Comparison of ENCODE assay signal across 1 cellular context in the genomic region with DNA sequence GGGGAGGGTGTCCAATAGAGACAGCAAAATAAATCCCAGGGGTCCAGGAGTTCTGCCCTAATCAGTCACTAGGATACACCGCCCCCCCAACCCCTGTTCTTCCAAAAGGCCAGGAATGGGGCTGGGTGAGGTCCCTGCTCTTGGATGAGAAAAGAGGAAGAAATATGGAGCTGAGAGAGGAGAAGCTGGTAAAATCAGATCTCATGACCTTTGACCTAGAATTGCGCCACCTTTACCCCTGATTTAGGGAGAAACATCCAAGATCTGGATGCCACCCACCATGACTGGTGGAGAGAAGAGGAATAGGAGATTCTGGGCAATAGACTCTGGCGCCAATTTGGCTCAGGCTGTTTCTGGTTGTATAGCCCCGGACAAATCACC.
TF ChIP-seq lines count a peak whose summit lies in the region.

No MANE protein-coding gene starts in this region.

TF ChIP-seq in GM23338, 12 proteins besides CTCF, POLR2A, EP300 and RAD21:
- TF ChIP-seq, protein P1, sequence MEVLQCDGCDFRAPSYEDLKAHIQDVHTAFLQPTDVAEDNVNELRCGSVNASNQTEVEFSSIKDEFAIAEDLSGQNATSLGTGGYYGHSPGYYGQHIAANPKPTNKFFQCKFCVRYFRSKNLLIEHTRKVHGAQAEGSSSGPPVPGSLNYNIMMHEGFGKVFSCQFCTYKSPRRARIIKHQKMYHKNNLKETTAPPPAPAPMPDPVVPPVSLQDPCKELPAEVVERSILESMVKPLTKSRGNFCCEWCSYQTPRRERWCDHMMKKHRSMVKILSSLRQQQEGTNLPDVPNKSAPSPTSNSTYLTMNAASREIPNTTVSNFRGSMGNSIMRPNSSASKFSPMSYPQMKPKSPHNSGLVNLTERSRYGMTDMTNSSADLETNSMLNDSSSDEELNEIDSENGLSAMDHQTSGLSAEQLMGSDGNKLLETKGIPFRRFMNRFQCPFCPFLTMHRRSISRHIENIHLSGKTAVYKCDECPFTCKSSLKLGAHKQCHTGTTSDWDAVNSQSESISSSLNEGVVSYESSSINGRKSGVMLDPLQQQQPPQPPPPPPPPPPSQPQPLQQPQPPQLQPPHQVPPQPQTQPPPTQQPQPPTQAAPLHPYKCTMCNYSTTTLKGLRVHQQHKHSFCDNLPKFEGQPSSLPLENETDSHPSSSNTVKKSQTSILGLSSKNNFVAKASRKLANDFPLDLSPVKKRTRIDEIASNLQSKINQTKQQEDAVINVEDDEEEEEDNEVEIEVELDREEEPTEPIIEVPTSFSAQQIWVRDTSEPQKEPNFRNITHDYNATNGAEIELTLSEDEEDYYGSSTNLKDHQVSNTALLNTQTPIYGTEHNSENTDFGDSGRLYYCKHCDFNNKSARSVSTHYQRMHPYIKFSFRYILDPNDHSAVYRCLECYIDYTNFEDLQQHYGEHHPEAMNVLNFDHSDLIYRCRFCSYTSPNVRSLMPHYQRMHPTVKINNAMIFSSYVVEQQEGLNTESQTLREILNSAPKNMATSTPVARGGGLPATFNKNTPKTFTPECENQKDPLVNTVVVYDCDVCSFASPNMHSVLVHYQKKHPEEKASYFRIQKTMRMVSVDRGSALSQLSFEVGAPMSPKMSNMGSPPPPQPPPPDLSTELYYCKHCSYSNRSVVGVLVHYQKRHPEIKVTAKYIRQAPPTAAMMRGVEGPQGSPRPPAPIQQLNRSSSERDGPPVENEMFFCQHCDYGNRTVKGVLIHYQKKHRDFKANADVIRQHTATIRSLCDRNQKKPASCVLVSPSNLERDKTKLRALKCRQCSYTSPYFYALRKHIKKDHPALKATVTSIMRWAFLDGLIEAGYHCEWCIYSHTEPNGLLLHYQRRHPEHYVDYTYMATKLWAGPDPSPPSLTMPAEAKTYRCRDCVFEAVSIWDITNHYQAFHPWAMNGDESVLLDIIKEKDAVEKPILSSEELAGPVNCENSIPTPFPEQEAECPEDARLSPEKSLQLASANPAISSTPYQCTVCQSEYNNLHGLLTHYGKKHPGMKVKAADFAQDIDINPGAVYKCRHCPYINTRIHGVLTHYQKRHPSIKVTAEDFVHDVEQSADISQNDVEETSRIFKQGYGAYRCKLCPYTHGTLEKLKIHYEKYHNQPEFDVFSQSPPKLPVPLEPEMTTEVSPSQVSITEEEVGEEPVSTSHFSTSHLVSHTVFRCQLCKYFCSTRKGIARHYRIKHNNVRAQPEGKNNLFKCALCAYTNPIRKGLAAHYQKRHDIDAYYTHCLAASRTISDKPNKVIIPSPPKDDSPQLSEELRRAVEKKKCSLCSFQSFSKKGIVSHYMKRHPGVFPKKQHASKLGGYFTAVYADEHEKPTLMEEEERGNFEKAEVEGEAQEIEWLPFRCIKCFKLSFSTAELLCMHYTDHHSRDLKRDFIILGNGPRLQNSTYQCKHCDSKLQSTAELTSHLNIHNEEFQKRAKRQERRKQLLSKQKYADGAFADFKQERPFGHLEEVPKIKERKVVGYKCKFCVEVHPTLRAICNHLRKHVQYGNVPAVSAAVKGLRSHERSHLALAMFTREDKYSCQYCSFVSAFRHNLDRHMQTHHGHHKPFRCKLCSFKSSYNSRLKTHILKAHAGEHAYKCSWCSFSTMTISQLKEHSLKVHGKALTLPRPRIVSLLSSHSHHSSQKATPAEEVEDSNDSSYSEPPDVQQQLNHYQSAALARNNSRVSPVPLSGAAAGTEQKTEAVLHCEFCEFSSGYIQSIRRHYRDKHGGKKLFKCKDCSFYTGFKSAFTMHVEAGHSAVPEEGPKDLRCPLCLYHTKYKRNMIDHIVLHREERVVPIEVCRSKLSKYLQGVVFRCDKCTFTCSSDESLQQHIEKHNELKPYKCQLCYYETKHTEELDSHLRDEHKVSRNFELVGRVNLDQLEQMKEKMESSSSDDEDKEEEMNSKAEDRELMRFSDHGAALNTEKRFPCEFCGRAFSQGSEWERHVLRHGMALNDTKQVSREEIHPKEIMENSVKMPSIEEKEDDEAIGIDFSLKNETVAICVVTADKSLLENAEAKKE (CRISPR knock-in tag; IDR thresholded peaks at IDR 0.05): no peak
- TF ChIP-seq POLR2AphosphoS5 (IDR thresholded peaks at IDR 0.05; ENCODE audit: low read depth): no peak; the same call in 1 of the 2 replicates
- no peak for TF ChIP-seq ZNF331 (CRISPR knock-in tag; IDR thresholded peaks at IDR 0.05; ENCODE audit: low read depth)
- TF ChIP-seq, protein P2, sequence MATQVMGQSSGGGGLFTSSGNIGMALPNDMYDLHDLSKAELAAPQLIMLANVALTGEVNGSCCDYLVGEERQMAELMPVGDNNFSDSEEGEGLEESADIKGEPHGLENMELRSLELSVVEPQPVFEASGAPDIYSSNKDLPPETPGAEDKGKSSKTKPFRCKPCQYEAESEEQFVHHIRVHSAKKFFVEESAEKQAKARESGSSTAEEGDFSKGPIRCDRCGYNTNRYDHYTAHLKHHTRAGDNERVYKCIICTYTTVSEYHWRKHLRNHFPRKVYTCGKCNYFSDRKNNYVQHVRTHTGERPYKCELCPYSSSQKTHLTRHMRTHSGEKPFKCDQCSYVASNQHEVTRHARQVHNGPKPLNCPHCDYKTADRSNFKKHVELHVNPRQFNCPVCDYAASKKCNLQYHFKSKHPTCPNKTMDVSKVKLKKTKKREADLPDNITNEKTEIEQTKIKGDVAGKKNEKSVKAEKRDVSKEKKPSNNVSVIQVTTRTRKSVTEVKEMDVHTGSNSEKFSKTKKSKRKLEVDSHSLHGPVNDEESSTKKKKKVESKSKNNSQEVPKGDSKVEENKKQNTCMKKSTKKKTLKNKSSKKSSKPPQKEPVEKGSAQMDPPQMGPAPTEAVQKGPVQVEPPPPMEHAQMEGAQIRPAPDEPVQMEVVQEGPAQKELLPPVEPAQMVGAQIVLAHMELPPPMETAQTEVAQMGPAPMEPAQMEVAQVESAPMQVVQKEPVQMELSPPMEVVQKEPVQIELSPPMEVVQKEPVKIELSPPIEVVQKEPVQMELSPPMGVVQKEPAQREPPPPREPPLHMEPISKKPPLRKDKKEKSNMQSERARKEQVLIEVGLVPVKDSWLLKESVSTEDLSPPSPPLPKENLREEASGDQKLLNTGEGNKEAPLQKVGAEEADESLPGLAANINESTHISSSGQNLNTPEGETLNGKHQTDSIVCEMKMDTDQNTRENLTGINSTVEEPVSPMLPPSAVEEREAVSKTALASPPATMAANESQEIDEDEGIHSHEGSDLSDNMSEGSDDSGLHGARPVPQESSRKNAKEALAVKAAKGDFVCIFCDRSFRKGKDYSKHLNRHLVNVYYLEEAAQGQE (IDR thresholded peaks at IDR 0.05; ENCODE audit: unreplicated experiment): no peak
- no peak for TF ChIP-seq ZNF114 (CRISPR knock-in tag; IDR thresholded peaks at IDR 0.05)
